ENCODE assay signal across 33 cellular contexts in the genomic region with DNA sequence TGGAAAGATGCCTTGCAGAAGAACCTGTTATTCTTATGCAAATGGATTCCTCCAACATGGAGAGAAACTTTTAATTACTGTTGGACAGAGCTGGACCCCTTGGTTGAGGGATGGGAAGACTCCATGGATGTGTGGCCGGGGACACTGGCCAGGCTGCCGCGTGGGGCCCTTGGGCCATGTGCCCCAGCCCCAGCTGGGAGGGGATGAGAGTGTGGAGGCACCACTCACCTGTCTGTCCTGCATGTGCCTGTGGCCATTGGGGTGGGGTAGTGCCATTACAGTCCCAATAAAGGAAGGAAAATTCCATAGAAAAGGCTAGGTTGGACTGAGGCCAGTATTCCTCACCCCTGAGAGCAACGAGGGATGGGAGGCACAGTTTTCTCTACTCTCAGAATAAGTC.
DNase-seq lines count a peak whose midpoint lies in the region; TF ChIP-seq lines count a peak whose summit lies in the region.
"Had no signal": no experiment of that assay in that cellular context is flagged by ENCODE, and none has a peak within 500 bp of the region (broad histone marks: within the 10 kb centered on the region; RNA-seq: fewer than 3 reads in every experiment).

No MANE protein-coding gene starts in this region.

- no peak overlapping the region for H4K91ac ChIP-seq in trophoblast cell (ENCODE audit: low read depth, low read length)

- H3K4me3 ChIP-seq in HAP-1 (no peak overlapping the region), neural progenitor cell (no peak overlapping the region), trophoblast cell (ENCODE audit: low read depth, low read length) (peak overlapping the region; percentile 44)
- H3K4me3 ChIP-seq: A549; BLaER1; BLaER1 treated with 17β-estradiol and CSF1 and Interleukin-3, amounts not matched to agents 10 nM and 100 nM had no signal

- no peaks in the 10 kb centered on the region for H3F3A ChIP-seq in neural progenitor cell (ENCODE audit: low read depth)

- H3K9ac ChIP-seq in neural progenitor cell (no peak overlapping the region), trophoblast cell (ENCODE audit: low read length) (peak overlapping the region; percentile 50)
- H3K9ac ChIP-seq: BLaER1; BLaER1 treated with 17β-estradiol and CSF1 and Interleukin-3, amounts not matched to agents 10 nM and 100 nM had no signal

- H4K8ac ChIP-seq in trophoblast cell (ENCODE audit: low read depth, low read length), result no peak overlapping the region

- H3K27ac ChIP-seq in neural progenitor cell, result no peak overlapping the region
- H3K27ac ChIP-seq in trophoblast cell (ENCODE audit: low read depth, low read length), result no peak overlapping the region
- H3K27ac ChIP-seq: 22Rv1; A549; BLaER1; BLaER1 treated with 17β-estradiol and CSF1 and Interleukin-3, amounts not matched to agents 10 nM and 100 nM; C4-2B had no signal

- no peak overlapping the region for H2AFZ ChIP-seq in neural progenitor cell (replicated peaks)
- H2AFZ ChIP-seq in trophoblast cell (ENCODE audit: insufficient read depth, low read length, poor library complexity), result no peak overlapping the region

- H3K4me1 Mint-ChIP-seq in neural progenitor cell, result no peaks in the 10 kb centered on the region
- H3K4me1 Mint-ChIP-seq: B cell; CD14-positive monocyte; CD4-positive, alpha-beta memory T cell; CD4-positive, CD25-positive, alpha-beta regulatory T cell; CD8-positive, alpha-beta memory T cell had no signal

- no peak overlapping the region for H3K18ac ChIP-seq in trophoblast cell (ENCODE audit: low read length)

- in situ Hi-C loops in HAP-1 (cut with MboI; ENCODE audit: low sequenced_read_pairs), result no loop called here

- no CpG with 5 or more reads among the region's 4 CpGs for WGBS in trophoblast cell (ENCODE audit: extremely low coverage, insufficient coverage, insufficient read length)

- H4K12ac ChIP-seq in trophoblast cell (ENCODE audit: low read depth, low read length), result no peak overlapping the region

- H2BK5ac ChIP-seq in trophoblast cell (ENCODE audit: low read depth, low read length, poor library complexity), result no peak overlapping the region

- H3K27me3 Mint-ChIP-seq in neural progenitor cell (ENCODE audit: insufficient read depth, low read depth), result no peaks in the 10 kb centered on the region
- H3K27me3 Mint-ChIP-seq: B cell; CD4-positive, alpha-beta memory T cell; CD4-positive, alpha-beta T cell; CD4-positive, CD25-positive, alpha-beta regulatory T cell; CD8-positive, alpha-beta memory T cell had no signal

- H3K36me3 ChIP-seq in HAP-1 (replicated peaks), result no peaks in the 10 kb centered on the region
- no peaks in the 10 kb centered on the region for H3K36me3 ChIP-seq in neural progenitor cell
- no peaks in the 10 kb centered on the region for H3K36me3 ChIP-seq in trophoblast cell (ENCODE audit: control insufficient read depth in 1 of 2, insufficient read depth in 2 of 2, low read length in 2 of 2)
- H3K36me3 ChIP-seq: BE2C; BLaER1; BLaER1 treated with 17β-estradiol and CSF1 and Interleukin-3, amounts not matched to agents 10 nM and 100 nM had no signal

- H3K4me2 ChIP-seq in neural progenitor cell (no peak overlapping the region), trophoblast cell (ENCODE audit: low read length) (no peak overlapping the region)
- H3K4me2 ChIP-seq: A549; BLaER1; BLaER1 treated with 17β-estradiol and CSF1 and Interleukin-3, amounts not matched to agents 10 nM and 100 nM had no signal

- H3K4ac ChIP-seq in trophoblast cell (ENCODE audit: low read depth, low read length), result no peak overlapping the region

- no peak overlapping the region for H3K14ac ChIP-seq in trophoblast cell (ENCODE audit: low read length)

- no peak overlapping the region for H3K23ac ChIP-seq in trophoblast cell (ENCODE audit: low read length)

- H3K27ac Mint-ChIP-seq in neural progenitor cell, result peak overlapping the region; percentile 12
- H3K27ac Mint-ChIP-seq: B cell; CD14-positive monocyte; CD4-positive, alpha-beta memory T cell; CD4-positive, alpha-beta T cell; CD4-positive, CD25-positive, alpha-beta regulatory T cell; CD8-positive, alpha-beta memory T cell; CD8-positive, alpha-beta T cell had no signal

- H2BK12ac ChIP-seq in trophoblast cell (ENCODE audit: low read length), result no peak overlapping the region

- H3K9me3 Mint-ChIP-seq in neural progenitor cell, result peaks cover 3% of the 10 kb centered on the region

- H3K27me3 ChIP-seq in HAP-1 (ENCODE audit: low read depth), result no peaks in the 10 kb centered on the region
- no peaks in the 10 kb centered on the region for H3K27me3 ChIP-seq in neural progenitor cell
- H3K27me3 ChIP-seq in trophoblast cell (ENCODE audit: insufficient read depth, low read length), result no peaks in the 10 kb centered on the region
- H3K27me3 ChIP-seq: BE2C; BLaER1; BLaER1 treated with 17β-estradiol and CSF1 and Interleukin-3, amounts not matched to agents 10 nM and 100 nM had no signal

- no peak overlapping the region for H3K4me3 Mint-ChIP-seq in neural progenitor cell
- H3K4me3 Mint-ChIP-seq: B cell; CD14-positive monocyte; CD4-positive, alpha-beta memory T cell; CD4-positive, alpha-beta T cell; CD4-positive, CD25-positive, alpha-beta regulatory T cell; CD8-positive, alpha-beta memory T cell; CD8-positive, alpha-beta T cell had no signal

- H3K36me3 Mint-ChIP-seq in neural progenitor cell, result no peaks in the 10 kb centered on the region
- H3K36me3 Mint-ChIP-seq: CD14-positive monocyte; CD4-positive, CD25-positive, alpha-beta regulatory T cell; CD8-positive, alpha-beta T cell had no signal

- DNase-seq in HAP-1 (ENCODE audit: low spot score in 2 of 2) (peak; percentile 43 to 66), neural progenitor cell (ENCODE audit: low spot score) (no peak), trophoblast cell (no peak), retina (no peak), NCI-H345 (lab: John Stamatoyannopoulos, UW) (no peak)
- DNase-seq in central memory CD4-positive, alpha-beta T cell, result no peak
- DNase-seq: 8988T; ACHN; AML-193; BE2C; C1 segment of cervical spinal cord; Caco-2; Calu3; CD4-positive, alpha-beta memory T cell; CD4-positive, alpha-beta T cell; CD4-positive, CD25-positive, alpha-beta regulatory T cell; CD8-positive, alpha-beta memory T cell; CD8-positive, alpha-beta T cell; COR-L47; DMS 273 treated with DMSO at 0.1 percent for 48 hours; DMS153; DMS53; DMS79; DMS79 treated with DMSO at 0.1 percent for 48 hours; DND-41; EL had no signal

- H2BK120ac ChIP-seq in trophoblast cell (ENCODE audit: insufficient read depth, low read length, poor library complexity), result no peak overlapping the region

- H2AK5ac ChIP-seq in trophoblast cell (ENCODE audit: low read length), result no peak overlapping the region

- H3K79me2 ChIP-seq in neural progenitor cell (ENCODE audit: low read depth), result no peaks in the 10 kb centered on the region
- no peaks in the 10 kb centered on the region for H3K79me2 ChIP-seq in trophoblast cell (ENCODE audit: control insufficient read depth, insufficient read depth, low read length, poor library complexity)

- H3K4me1 ChIP-seq in HAP-1, result peaks cover 26% of the 10 kb centered on the region
- no peaks in the 10 kb centered on the region for H3K4me1 ChIP-seq in neural progenitor cell
- H3K4me1 ChIP-seq in trophoblast cell (ENCODE audit: control insufficient read depth in 1 of 2, insufficient read depth in 2 of 2, low read length in 2 of 2), result no peaks in the 10 kb centered on the region
- H3K4me1 ChIP-seq: A549; BE2C; BLaER1; BLaER1 treated with 17β-estradiol and CSF1 and Interleukin-3, amounts not matched to agents 10 nM and 100 nM; Caco-2 had no signal

- no peaks in the 10 kb centered on the region for H3K79me1 ChIP-seq in trophoblast cell (ENCODE audit: low read length)

- TF ChIP-seq CTCF in neural progenitor cell (IDR thresholded peaks at IDR 0.05), result no peak

- H4K20me1 ChIP-seq in neural progenitor cell (ENCODE audit: low read depth), result no peaks in the 10 kb centered on the region
- H4K20me1 ChIP-seq: BLaER1; BLaER1 treated with 17β-estradiol and CSF1 and Interleukin-3, amounts not matched to agents 10 nM and 100 nM had no signal

- H3K9me3 ChIP-seq in HAP-1 (no peaks in the 10 kb centered on the region), neural progenitor cell (ENCODE audit: low read depth) (peaks cover 14% of the 10 kb centered on the region), trophoblast cell (ENCODE audit: insufficient read depth, low read depth, low read length) (no peaks in the 10 kb centered on the region)
- H3K9me3 ChIP-seq: A549, BE2C, Caco-2 had no signal

Comparison
In these comparisons a context has a peak if more than half of its experiments do, and no peak if none do; other contexts are left out.
1. DNase-seq: peak in HAP-1 (2 of 2); none in neural progenitor cell (single experiment), trophoblast cell (0 of 2), retina (single experiment), central memory CD4-positive, alpha-beta T cell (single experiment) and NCI-H345 (single experiment).